9 cellular contexts compared by ENCODE assay signal in genomic region chr17:2796164-2797140, GRCh38. TPM values are rescaled to one million over a fixed set of nuclear protein-coding genes. Genes with fewer than 3 reads are reported as not detected.
A peak's percentile ranks its signal among the peaks of the same experiment; 100 is the strongest.
DNase-seq lines count a peak whose midpoint lies in the region; ATAC-seq and TF ChIP-seq lines count a peak whose summit lies in the region.
"Had no signal": no experiment of that assay in that cellular context is flagged by ENCODE, and none has a peak within 500 bp of the region (broad histone marks: within the 10 kb centered on the region; RNA-seq: fewer than 3 reads in every experiment).

RAP1GAP2 (plus strand) TSS chr17:2796438; CDS start chr17:2796528, 90 bp downstream.

- no peaks in the 10 kb centered on the region; a peak in 1 of 7 replicates for H3K36me3 Mint-ChIP-seq in H9 (ENCODE audit: insufficient read depth in 1 of 3, low read depth in 3 of 3)

- no peak within 1 kb of the TSS for H2AK5ac ChIP-seq in H9 (ENCODE audit: insufficient read length, low read length)

- H3K9me3 Mint-ChIP-seq in H9: no peaks in the 10 kb centered on the region

- no peaks in the 10 kb centered on the region for H3K27me3 ChIP-seq in H9 (ENCODE audit: insufficient read depth, low read length)

- DNase-seq in H9 (no peak), pons (ENCODE audit: low spot score) (peak; percentile 45), NCI-H2107 treated with DMSO at 0.1 percent for 48 hours (lab: John Stamatoyannopoulos, UW; ENCODE audit: unreplicated experiment) (no peak), HuH-7 (ENCODE audit: low spot score) (no peak), hepatic stellate cell (ENCODE audit: low spot score) (no peak)
- DNase-seq in activated CD4-positive, alpha-beta T cell treated with anti-CD3 and anti-CD28 coated beads for 1 hour: peak; percentile 44
- peak; percentile 60 for DNase-seq in effector CD4-positive, alpha-beta T cell

- no peak within 1 kb of the TSS for H2BK20ac ChIP-seq in H9 (ENCODE audit: low read depth, low read length, poor library complexity, severe bottlenecking)

- no peak within 1 kb of the TSS for H2BK120ac ChIP-seq in H9 (ENCODE audit: low read depth, low read length, poor library complexity, severe bottlenecking)

- no peak within 1 kb of the TSS for H3T11ph ChIP-seq in H9 (ENCODE audit: low read length)

- H3K4me3 Mint-ChIP-seq in H9: no peak within 1 kb of the TSS

- H3K9ac ChIP-seq in H9 (ENCODE audit: extremely low read depth, insufficient read length, low read length): no peak within 1 kb of the TSS

- ATAC-seq in GM18520 (IDR thresholded peaks at IDR 0.05; ENCODE audit: unreplicated experiment): no peak

- no peak within 1 kb of the TSS; a peak in 2 of 7 replicates for H3K27ac Mint-ChIP-seq in H9

- H3K4me1 Mint-ChIP-seq in H9: peaks cover 19 to 27% of the 10 kb centered on the region in 2 experiments

- no peak within 1 kb of the TSS for H2BK15ac ChIP-seq in H9 (ENCODE audit: low read depth, low read length)

- H3K4ac ChIP-seq in H9 (ENCODE audit: low read depth, low read length): no peak within 1 kb of the TSS

- no peaks in the 10 kb centered on the region for H3K27me3 Mint-ChIP-seq in H9 (ENCODE audit: low read depth)

- H4K91ac ChIP-seq in H9 (ENCODE audit: insufficient read length, low read depth, low read length): no peak within 1 kb of the TSS

- no CpG with 5 or more reads among the region's 39 CpGs for WGBS in H9 (ENCODE audit: extremely low coverage, insufficient read length, low lambda C conversion rate)

- no peak within 1 kb of the TSS for H3K18ac ChIP-seq in H9 (ENCODE audit: insufficient read length, low read depth, low read length)

- H3K79me1 ChIP-seq in H9 (ENCODE audit: insufficient read depth, low read depth, low read length, poor library complexity, severe bottlenecking): no peaks in the 10 kb centered on the region

- H4K5ac ChIP-seq in H9 (ENCODE audit: insufficient read length, low read depth, low read length): peak within 1 kb of the TSS; percentile 59

- H2BK5ac ChIP-seq in H9 (ENCODE audit: insufficient read length, low read length): no peak within 1 kb of the TSS

- no peak within 1 kb of the TSS for H3K56ac ChIP-seq in H9 (ENCODE audit: insufficient read length, low read depth, low read length)

- no peak within 1 kb of the TSS for H3K27ac ChIP-seq in H9 (ENCODE audit: insufficient read length, low read depth, low read length)
- H3K27ac ChIP-seq: epithelial cell of prostate had no signal

- H3K4me1 ChIP-seq in H9 (ENCODE audit: insufficient read depth, low read length): no peaks in the 10 kb centered on the region

- no peaks in the 10 kb centered on the region for H3K79me2 ChIP-seq in H9 (ENCODE audit: insufficient read depth, low read length)

- peak within 1 kb of the TSS; percentile 15 for H3K23ac ChIP-seq in H9 (ENCODE audit: insufficient read length, low read depth, low read length)

- H3K4me2 ChIP-seq in H9 (ENCODE audit: insufficient read depth, insufficient read length, low read length): no peak within 1 kb of the TSS

- no peak within 1 kb of the TSS for H2AFZ ChIP-seq in H9 (ENCODE audit: low read length)

- peak within 1 kb of the TSS; percentile 16; the same call in 1 of the 2 replicates for H3K14ac ChIP-seq in H9 (ENCODE audit: insufficient read depth, low read length)

- peak within 1 kb of the TSS; percentile 44 for H4K8ac ChIP-seq in H9 (replicated peaks; ENCODE audit: insufficient read length, low read depth, low read length)

- no peaks in the 10 kb centered on the region for H3K23me2 ChIP-seq in H9 (ENCODE audit: insufficient read length, low read depth, low read length, poor library complexity, severe bottlenecking)

- no peak for TF ChIP-seq CTCF in H9 (conservative IDR thresholded peaks at IDR 0.05)

- no peak within 1 kb of the TSS for H2BK12ac ChIP-seq in H9 (ENCODE audit: insufficient read length, low read depth, low read length)

- no peaks in the 10 kb centered on the region for H3K9me3 ChIP-seq in H9 (ENCODE audit: control insufficient read depth, low read depth, low read length)

- H4K20me1 ChIP-seq in H9 (ENCODE audit: control insufficient read depth, insufficient read depth, insufficient read length): peaks cover 5% of the 10 kb centered on the region

RNA-seq across cellular contexts. Expression of gene RAP1GAP2, which starts in this region (rescaled TPM):
- 32.2 and 33.8 TPM in 2 replicates for total RNA-seq in H9 (2021)

Comparison
In these comparisons a context has a peak if more than half of its experiments do, and no peak if none do; other contexts are left out.
1. DNase-seq: peak in activated CD4-positive, alpha-beta T cell treated with anti-CD3 and anti-CD28 coated beads for 1 hour (single experiment), effector CD4-positive, alpha-beta T cell (single experiment) and pons (single experiment); none in H9 (single experiment), NCI-H2107 treated with DMSO at 0.1 percent for 48 hours (single experiment), HuH-7 (single experiment) and hepatic stellate cell (single experiment).